Comparison of ENCODE assay signal across 14 cellular contexts in genomic region chr9:121576281-121577075, GRCh38.
DNase-seq lines count a peak whose midpoint lies in the region; ATAC-seq and TF ChIP-seq lines count a peak whose summit lies in the region.
"Had no signal": no experiment of that assay in that cellular context is flagged by ENCODE, and none has a peak within 500 bp of the region (broad histone marks: within the 10 kb centered on the region; RNA-seq: fewer than 3 reads in every experiment).

No MANE protein-coding gene starts in this region.

- H3K36me3 ChIP-seq in heart right ventricle (peaks cover 0 to 7% (median 0%) of the 10 kb centered on the region in 9 donors), sigmoid colon (no peaks in the 10 kb centered on the region), Karpas-422 (ENCODE audit: insufficient read depth, low read length) (no peaks in the 10 kb centered on the region)
- H3K36me3 ChIP-seq: suprapubic skin had no signal

- TF ChIP-seq EP300 in sigmoid colon (IDR thresholded peaks at IDR 0.05) = no peak

- in situ Hi-C loops in SK-MEL-5 (cut with HindIII; ENCODE audit: low pct_unique_long_range_greater_than_20kb, low sequenced_read_pairs) = no loop called here

- ATAC-seq in heart right ventricle (peak in 7 of 8 donors; percentile 17 to 54 (median 33)), HG02970 (IDR thresholded peaks at IDR 0.05; ENCODE audit: low FRiP score, unreplicated experiment) (no peak)
- ATAC-seq: activated CD4-positive, CD25-positive, alpha-beta regulatory T cell treated with anti-CD3 and anti-CD28 coated beads, Interleukin-2, amount 50 U/mL, for 24 hours had no signal

- no peak overlapping the region for H3K9ac ChIP-seq in Karpas-422 (ENCODE audit: low read length)

- H4K20me1 ChIP-seq in Karpas-422 (ENCODE audit: insufficient read depth, low read depth, low read length) = no peaks in the 10 kb centered on the region

- no peaks in the 10 kb centered on the region for H3K9me3 ChIP-seq in heart right ventricle
- H3K9me3 ChIP-seq in sigmoid colon = no peaks in the 10 kb centered on the region
- H3K9me3 ChIP-seq in Karpas-422 (ENCODE audit: low read length) = no peaks in the 10 kb centered on the region
- H3K9me3 ChIP-seq: mucosa of descending colon, suprapubic skin had no signal

- TF ChIP-seq POLR2A in sigmoid colon (IDR thresholded peaks at IDR 0.05) = no peak

- H3K27ac ChIP-seq in heart right ventricle (no peak overlapping the region), sigmoid colon (peak overlapping the region; percentile 27 to 71 (median 60)), Karpas-422 (ENCODE audit: low read length) (no peak overlapping the region)
- H3K27ac ChIP-seq: suprapubic skin had no signal

- TF ChIP-seq CTCF in heart right ventricle (IDR thresholded peaks at IDR 0.05) (no peak), sigmoid colon (IDR thresholded peaks at IDR 0.05) (no peak)

- H3K9me2 ChIP-seq in Karpas-422 (replicated peaks; ENCODE audit: insufficient read depth, low read length) = no peaks in the 10 kb centered on the region

- peak; percentile 92 for DNase-seq in NCI-H345 treated with DMSO at 0.1 percent for 48 hours (lab: John Stamatoyannopoulos, UW; ENCODE audit: unreplicated experiment)
- DNase-seq in NCI-H345 (lab: John Stamatoyannopoulos, UW) = no peak
- peak; percentile 39 for DNase-seq in SK-MEL-5 (ENCODE audit: low read depth, low spot score)
- DNase-seq in heart right ventricle = no peak
- no peak for DNase-seq in sigmoid colon
- DNase-seq in activated gamma-delta T cell (lab: John Stamatoyannopoulos, UW) = no peak
- no peak for DNase-seq in Karpas-422
- DNase-seq: effector memory CD4-positive, alpha-beta T cell; mucosa of descending colon; SHP77 treated with DMSO at 0.1 percent for 48 hours; stimulated activated CD4-positive, alpha-beta T cell treated with anti-CD3 and anti-CD28 coated beads, Interleukin-4, amount 100 ng/mL, for 24 hours had no signal

- H3K27me3 ChIP-seq in heart right ventricle (no peaks in the 10 kb centered on the region), sigmoid colon (no peaks in the 10 kb centered on the region), Karpas-422 (ENCODE audit: low read length) (no peaks in the 10 kb centered on the region)
- H3K27me3 ChIP-seq: suprapubic skin had no signal

- no peak overlapping the region for H3K4me3 ChIP-seq in heart right ventricle
- no peak overlapping the region for H3K4me3 ChIP-seq in sigmoid colon
- H3K4me3 ChIP-seq in Karpas-422 (ENCODE audit: low read length) = no peak overlapping the region
- H3K4me3 ChIP-seq: mucosa of descending colon, suprapubic skin had no signal

- WGBS in heart right ventricle, 2 donors = 79% methylated on average over 7 of the region's 7 CpGs
- whole genome bisulfite sequencing in sigmoid colon, 2 donors = 68 to 86% methylated on average over 7 of the region's 7 CpGs

- no peaks in the 10 kb centered on the region for H3K79me2 ChIP-seq in Karpas-422 (ENCODE audit: low read length)

- H2AFZ ChIP-seq in Karpas-422 (ENCODE audit: low read length) = no peak overlapping the region

- intact Hi-C loops in heart right ventricle (cut with DNase I) = no loop called here
- intact Hi-C loops in sigmoid colon (cut with DNase I) = no loop called here

- peaks cover under 1 to 41% (median 7%) of the 10 kb centered on the region in 9 donors for H3K4me1 ChIP-seq in heart right ventricle
- peaks cover 0 to 90% (median 57%) of the 10 kb centered on the region in 4 donors for H3K4me1 ChIP-seq in sigmoid colon
- no peaks in the 10 kb centered on the region for H3K4me1 ChIP-seq in Karpas-422 (ENCODE audit: low read length)
- H3K4me1 ChIP-seq: suprapubic skin had no signal

- H3K4me2 ChIP-seq in Karpas-422 (ENCODE audit: low read depth, low read length, poor library complexity, severe bottlenecking) = no peak overlapping the region

Comparison
In these comparisons a context has a peak if more than half of its experiments do, and no peak if none do; other contexts are left out.
1. DNase-seq: peak in NCI-H345 treated with DMSO at 0.1 percent for 48 hours (single experiment) and SK-MEL-5 (single experiment); none in NCI-H345 (single experiment), heart right ventricle (0 of 2), sigmoid colon (single experiment), activated gamma-delta T cell (single experiment) and Karpas-422 (single experiment).
2. H3K27ac ChIP-seq: peak in sigmoid colon (4 of 4); none in heart right ventricle (0 of 10) and Karpas-422 (single experiment).